In genomic region chr12:102634216-102634615, GRCh38 we compare ENCODE assay signal across 18 cellular contexts.
DNase-seq lines count a peak whose midpoint lies in the region; ATAC-seq and TF ChIP-seq lines count a peak whose summit lies in the region.
"Had no signal": no experiment of that assay in that cellular context is flagged by ENCODE, and none has a peak within 500 bp of the region (broad histone marks: within the 10 kb centered on the region; RNA-seq: fewer than 3 reads in every experiment).

No MANE protein-coding gene starts in this region.

- H3K4me3 ChIP-seq in AG09309 (ENCODE audit: control insufficient read depth, low read depth, low read length), result no peak overlapping the region
- H3K4me3 ChIP-seq: gastrocnemius medialis, lower lobe of right lung, Peyer's patch had no signal

- POLR2A ChIA-PET in HEK293T (lab: Yijun Ruan, JAX), result no interaction called here

- TF ChIP-seq CTCF in AG09309 (IDR thresholded peaks at IDR 0.05; ENCODE audit: control insufficient read depth, insufficient read depth, low read depth, low read length, missing control alignments) (no peak), GM20000 (IDR thresholded peaks at IDR 0.05; ENCODE audit: extremely low read depth, missing control alignments) (no peak)

- ATAC-seq in stimulated activated naive CD8-positive, alpha-beta T cell treated with anti-CD3 and anti-CD28 coated beads, Interleukin-15, Interleukin-2, amounts not matched to agents 100 U/mL and 50 U/mL, for 24 hours, result no peak
- ATAC-seq in HG03460 (IDR thresholded peaks at IDR 0.05; ENCODE audit: unreplicated experiment), result no peak
- ATAC-seq: activated T-cell treated with anti-CD3 and anti-CD28 coated beads, Interleukin-2, amount 50 U/mL, for 4 hours; lower lobe of right lung had no signal

- CTCF ChIA-PET in HEK293T (lab: Yijun Ruan, JAX), result no interaction called here

- peak; percentile 63 for DNase-seq in AG09309 (ENCODE audit: low read depth)
- peak; percentile 51 for DNase-seq in LHCN-M2 (ENCODE audit: low read depth)
- DNase-seq in dedifferentiated amniotic fluid mesenchymal stem cell (ENCODE audit: extremely low spot score), result peak; percentile 85
- DNase-seq in myocyte (ENCODE audit: low read depth), result peak; percentile 58
- no peak for DNase-seq in GM20000 (ENCODE audit: low spot score)
- DNase-seq in stimulated activated naive CD8-positive, alpha-beta T cell treated with anti-CD3 and anti-CD28 coated beads, Interleukin-15, Interleukin-2, amounts not matched to agents 100 U/mL and 50 U/mL, for 24 hours, result no peak
- DNase-seq in HEK293T (ENCODE audit: extremely low spot score), result no peak
- DNase-seq: activated CD4-positive, alpha-beta memory T cell treated with anti-CD3 and anti-CD28 coated beads for 36 hours; activated naive CD8-positive, alpha-beta T cell treated with anti-CD3 and anti-CD28 coated beads for 36 hours; activated T-cell treated with anti-CD3 and anti-CD28 coated beads, Interleukin-2, amount 50 U/mL, for 4 hours; caudate nucleus; endodermal cell; gastrocnemius medialis; lower lobe of right lung; NCI-H2107; NCI-H774; Peyer's patch had no signal

TF ChIP-seq in HEK293T, 16 proteins besides CTCF, POLR2A, EP300 and RAD21:
- TF ChIP-seq ZNF384 (IDR thresholded peaks at IDR 0.05) (no peak), ELF4 (IDR thresholded peaks at IDR 0.05) (no peak)

Comparison
In these comparisons a context has a peak if more than half of its experiments do, and no peak if none do; other contexts are left out.
1. DNase-seq: peak in AG09309 (single experiment), LHCN-M2 (single experiment), dedifferentiated amniotic fluid mesenchymal stem cell (single experiment) and myocyte (single experiment); none in GM20000 (single experiment), stimulated activated naive CD8-positive, alpha-beta T cell treated with anti-CD3 and anti-CD28 coated beads, Interleukin-15, Interleukin-2, amounts not matched to agents 100 U/mL and 50 U/mL, for 24 hours (single experiment) and HEK293T (single experiment).